Comparison of ENCODE assay signal across 21 cellular contexts in the genomic region with DNA sequence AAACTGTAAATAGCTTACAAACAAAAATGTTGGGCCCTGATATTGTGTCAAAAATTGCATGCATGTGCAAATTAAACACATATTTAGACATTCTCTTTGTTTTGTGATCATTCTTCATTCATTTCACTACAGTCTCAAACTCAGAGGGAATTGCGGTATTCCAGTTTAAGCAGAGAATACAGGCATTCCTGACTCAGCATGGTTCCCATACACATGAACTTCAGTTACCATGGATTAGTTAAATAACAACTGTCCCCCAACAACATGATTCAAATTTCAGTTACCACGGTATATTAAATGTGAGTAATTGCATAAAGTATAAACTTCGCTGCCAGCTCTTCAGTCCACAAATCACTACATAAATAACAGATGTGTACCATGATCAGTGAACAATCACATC.
DNase-seq lines count a peak whose midpoint lies in the region; ATAC-seq, FAIRE-seq and TF ChIP-seq lines count a peak whose summit lies in the region.
"Had no signal": no experiment of that assay in that cellular context is flagged by ENCODE, and none has a peak within 500 bp of the region (broad histone marks: within the 10 kb centered on the region; RNA-seq: fewer than 3 reads in every experiment).

No MANE protein-coding gene starts in this region.

- H3K36me3 ChIP-seq in H7 (replicated peaks; ENCODE audit: control insufficient read depth, insufficient read depth, low read length): no peaks in the 10 kb centered on the region
- no peaks in the 10 kb centered on the region for H3K36me3 ChIP-seq in neural progenitor cell
- H3K36me3 ChIP-seq in gastrocnemius medialis: no peaks in the 10 kb centered on the region
- H3K36me3 ChIP-seq in small intestine (ENCODE audit: control insufficient read depth in 2 of 2, insufficient read depth in 2 of 2, low read length in 2 of 2): no peaks in the 10 kb centered on the region
- H3K36me3 ChIP-seq: BLaER1 treated with 17β-estradiol and CSF1 and Interleukin-3, amounts not matched to agents 10 nM and 100 nM had no signal

- H2AFZ ChIP-seq in neural progenitor cell (replicated peaks): no peak overlapping the region
- H2AFZ ChIP-seq: GM23248 had no signal

- peaks cover 2% of the 10 kb centered on the region for H3K27me3 Mint-ChIP-seq in neural progenitor cell (ENCODE audit: insufficient read depth, low read depth)
- peaks cover 3% of the 10 kb centered on the region for H3K27me3 Mint-ChIP-seq in nephron progenitor cell (ENCODE audit: low read depth, poor library complexity)
- H3K27me3 Mint-ChIP-seq: CD8-positive, alpha-beta memory T cell had no signal

- H3K4me2 ChIP-seq in neural progenitor cell: no peak overlapping the region
- H3K4me2 ChIP-seq: BLaER1 treated with 17β-estradiol and CSF1 and Interleukin-3, amounts not matched to agents 10 nM and 100 nM had no signal

- TF ChIP-seq POLR2A in gastrocnemius medialis (IDR thresholded peaks at IDR 0.05): no peak

- no peaks in the 10 kb centered on the region for H3K79me2 ChIP-seq in neural progenitor cell (ENCODE audit: low read depth)

- no peaks in the 10 kb centered on the region for H4K20me1 ChIP-seq in neural progenitor cell (ENCODE audit: low read depth)
- H4K20me1 ChIP-seq: BLaER1 treated with 17β-estradiol and CSF1 and Interleukin-3, amounts not matched to agents 10 nM and 100 nM had no signal

- intact Hi-C loops in gastrocnemius medialis (cut with DNase I; ENCODE audit: low total_unique reads): no loop called here

- DNase-seq in H7 (peak; percentile 16), astrocyte of the cerebellum (ENCODE audit: low read depth) (peak; percentile 79), iPS DF 19.7 (ENCODE audit: low read depth, low spot score) (peak; percentile 25), neural progenitor cell (ENCODE audit: low spot score) (no peak), gastrocnemius medialis (no peak), small intestine (no peak), nephron progenitor cell (no peak), T-helper 1 cell (no peak)
- DNase-seq: CD8-positive, alpha-beta memory T cell; DMS79; GM23248; MM.1S; NCI-H1092 treated with DMSO at 0.1 percent for 48 hours; NCI-H1694; NCI-H2107; NCI-H2227 treated with DMSO at 0.1 percent for 48 hours; NCI-H524; SHP77 treated with DMSO at 0.1 percent for 48 hours had no signal

- no peak overlapping the region for H3K4me3 ChIP-seq in H7 (ENCODE audit: insufficient read depth, low read depth, low read length)
- H3K4me3 ChIP-seq in astrocyte of the cerebellum (ENCODE audit: low read depth, low read length): no peak overlapping the region
- H3K4me3 ChIP-seq in neural progenitor cell: no peak overlapping the region
- H3K4me3 ChIP-seq in gastrocnemius medialis: no peak overlapping the region
- H3K4me3 ChIP-seq in small intestine (ENCODE audit: low read depth in 1 of 2, low read length in 2 of 2): no peak overlapping the region
- H3K4me3 ChIP-seq: BLaER1 treated with 17β-estradiol and CSF1 and Interleukin-3, amounts not matched to agents 10 nM and 100 nM; GM23248 had no signal

- H3K9me3 ChIP-seq in neural progenitor cell (ENCODE audit: low read depth) (no peaks in the 10 kb centered on the region), gastrocnemius medialis (no peaks in the 10 kb centered on the region), small intestine (ENCODE audit: control insufficient read depth, low read depth) (no peaks in the 10 kb centered on the region)
- H3K9me3 ChIP-seq: BLaER1 treated with 17β-estradiol and CSF1 and Interleukin-3, amounts not matched to agents 10 nM and 100 nM had no signal

- in situ Hi-C loops in astrocyte of the cerebellum (cut with HindIII; ENCODE audit: low sequenced_read_pairs): no loop called here
- in situ Hi-C loops in gastrocnemius medialis (cut with MboI; ENCODE audit: low sequenced_read_pairs in 4 of 4): no loop called here

- H3K27me3 ChIP-seq in H7 (ENCODE audit: control insufficient read depth, insufficient read depth, low read length) (no peaks in the 10 kb centered on the region), neural progenitor cell (no peaks in the 10 kb centered on the region), gastrocnemius medialis (no peaks in the 10 kb centered on the region), small intestine (ENCODE audit: control insufficient read depth in 2 of 2, insufficient read depth in 2 of 2, low read length in 2 of 2) (no peaks in the 10 kb centered on the region)
- H3K27me3 ChIP-seq: BLaER1 treated with 17β-estradiol and CSF1 and Interleukin-3, amounts not matched to agents 10 nM and 100 nM had no signal

- H3K4me1 Mint-ChIP-seq in neural progenitor cell (peaks cover 17% of the 10 kb centered on the region), nephron progenitor cell (no peaks in the 10 kb centered on the region)
- H3K4me1 Mint-ChIP-seq: CD8-positive, alpha-beta memory T cell had no signal

- TF ChIP-seq CTCF in astrocyte of the cerebellum (IDR thresholded peaks at IDR 0.05; ENCODE audit: low read depth, low read length, missing control alignments) (no peak), neural progenitor cell (IDR thresholded peaks at IDR 0.05) (no peak), gastrocnemius medialis (IDR thresholded peaks at IDR 0.05 in 4 of 5, conservative IDR thresholded peaks at IDR 0.05 in 1 of 5) (no peak), nephron progenitor cell (IDR thresholded peaks at IDR 0.05) (no peak)

- no peaks in the 10 kb centered on the region for H3F3A ChIP-seq in neural progenitor cell (ENCODE audit: low read depth)

- H3K27ac ChIP-seq in neural progenitor cell: no peak overlapping the region
- no peak overlapping the region for H3K27ac ChIP-seq in gastrocnemius medialis
- H3K27ac ChIP-seq in small intestine (ENCODE audit: low read depth in 1 of 2, low read length in 1 of 2): no peak overlapping the region
- H3K27ac ChIP-seq: BLaER1 treated with 17β-estradiol and CSF1 and Interleukin-3, amounts not matched to agents 10 nM and 100 nM; GM23248 had no signal

- H3K4me3 Mint-ChIP-seq in neural progenitor cell: peak overlapping the region; percentile 54
- H3K4me3 Mint-ChIP-seq in nephron progenitor cell: no peak overlapping the region
- H3K4me3 Mint-ChIP-seq: CD8-positive, alpha-beta memory T cell had no signal

- no peak overlapping the region for H3K9ac ChIP-seq in neural progenitor cell
- H3K9ac ChIP-seq: BLaER1 treated with 17β-estradiol and CSF1 and Interleukin-3, amounts not matched to agents 10 nM and 100 nM; GM23248 had no signal

- no peak for FAIRE-seq in small intestine (lab: Jason Lieb, UNC)
- FAIRE-seq: A204.1, D721Med had no signal

- no peak for ATAC-seq in gastrocnemius medialis

- WGBS in small intestine, 3 donors: 59 to 80% (median 74%) methylated on average over 3 of the region's 3 CpGs

- H3K9me3 Mint-ChIP-seq in neural progenitor cell: peaks cover 8% of the 10 kb centered on the region
- H3K9me3 Mint-ChIP-seq in nephron progenitor cell: no peaks in the 10 kb centered on the region

- no peaks in the 10 kb centered on the region for H3K4me1 ChIP-seq in neural progenitor cell
- H3K4me1 ChIP-seq in gastrocnemius medialis: no peaks in the 10 kb centered on the region
- no peaks in the 10 kb centered on the region for H3K4me1 ChIP-seq in small intestine (ENCODE audit: control insufficient read depth in 2 of 2, insufficient read depth in 1 of 2, low read depth in 1 of 2, low read length in 1 of 2)
- H3K4me1 ChIP-seq: BLaER1 treated with 17β-estradiol and CSF1 and Interleukin-3, amounts not matched to agents 10 nM and 100 nM had no signal

- H3K36me3 Mint-ChIP-seq in neural progenitor cell (peaks cover 4% of the 10 kb centered on the region), nephron progenitor cell (ENCODE audit: low read depth) (no peaks in the 10 kb centered on the region)
- H3K36me3 Mint-ChIP-seq: CD8-positive, alpha-beta memory T cell had no signal

- H3K27ac Mint-ChIP-seq in neural progenitor cell (peak overlapping the region; percentile 81), nephron progenitor cell (no peak overlapping the region)
- H3K27ac Mint-ChIP-seq: CD8-positive, alpha-beta memory T cell had no signal

Comparison
In these comparisons a context has a peak if more than half of its experiments do, and no peak if none do; other contexts are left out.
1. DNase-seq: peak in H7 (single experiment), astrocyte of the cerebellum (single experiment) and iPS DF 19.7 (single experiment); none in neural progenitor cell (single experiment), gastrocnemius medialis (0 of 2), small intestine (single experiment), nephron progenitor cell (single experiment) and T-helper 1 cell (0 of 5).